ENCODE assay signal across 16 cellular contexts in the genomic region with DNA sequence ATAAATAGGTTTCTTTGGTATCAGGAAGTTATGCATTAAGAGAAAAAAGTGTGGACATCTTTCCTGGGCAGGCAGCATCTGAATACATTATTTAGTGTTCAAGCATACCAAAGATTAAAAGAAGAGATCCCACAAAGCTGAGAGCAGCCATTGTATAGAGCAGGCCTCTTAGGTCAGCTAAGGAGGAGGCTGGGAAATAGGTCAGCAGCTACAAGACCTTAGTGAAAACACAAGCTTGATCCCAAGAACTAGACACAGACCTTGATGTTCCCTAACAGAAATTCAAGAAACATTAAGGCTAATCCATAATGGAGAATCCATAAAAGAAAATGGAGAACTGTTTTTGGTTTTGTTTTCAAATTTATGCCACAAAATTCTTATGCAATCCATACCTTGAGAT.
"Had no signal": no experiment of that assay in that cellular context is flagged by ENCODE, and none has a peak within 500 bp of the region (broad histone marks: within the 10 kb centered on the region; RNA-seq: fewer than 3 reads in every experiment).

No MANE protein-coding gene starts in this region.

- H3K27me3 Mint-ChIP-seq: activated CD4-positive, alpha-beta T cell treated with anti-CD3 and anti-CD28 coated beads, Interleukin-2, amount 10 ng/mL, durations not matched to agents 7 days and 5 days; activated T-helper 17 cell treated with anti-CD3 and anti-CD28 coated beads, Interleukin-2, amount 50 U/mL, for 72 hours; progenitor cell of endocrine pancreas; stimulated activated naive CD8-positive, alpha-beta T cell treated with anti-CD3 and anti-CD28 coated beads, Interleukin-15, Interleukin-2, amounts not matched to agents 100 ng/mL and 50 ng/mL, for 24 hours had no signal

- H3K9me3 ChIP-seq: testis had no signal

- H3K4me1 ChIP-seq: testis had no signal

- H3K4me1 Mint-ChIP-seq: activated T-helper 17 cell treated with anti-CD3 and anti-CD28 coated beads, Interleukin-2, amount 50 U/mL, for 72 hours had no signal

- H3K27me3 ChIP-seq: testis had no signal

- H3K4me3 Mint-ChIP-seq: activated CD4-positive, alpha-beta T cell treated with anti-CD3 and anti-CD28 coated beads, Interleukin-2, amount 10 ng/mL, durations not matched to agents 7 days and 5 days; activated naive CD4-positive, alpha-beta T cell treated with anti-CD3 and anti-CD28 coated beads for 36 hours; activated T-helper 17 cell treated with anti-CD3 and anti-CD28 coated beads, Interleukin-2, amount 50 U/mL, for 72 hours; stimulated activated naive CD8-positive, alpha-beta T cell treated with anti-CD3 and anti-CD28 coated beads, Interleukin-15, Interleukin-2, amounts not matched to agents 100 ng/mL and 50 ng/mL, for 24 hours; WTC11 had no signal

- H3K4me3 ChIP-seq: coronary artery, testis had no signal

- H3K36me3 Mint-ChIP-seq: WTC11 had no signal

- ATAC-seq: activated T-helper 17 cell treated with anti-CD3 and anti-CD28 coated beads, Interleukin-2, amount 50 U/mL, for 72 hours; WTC11 had no signal

- DNase-seq: activated CD4-positive, alpha-beta T cell treated with anti-CD3 and anti-CD28 coated beads, Interleukin-2, amount 10 ng/mL, durations not matched to agents 7 days and 5 days; activated naive CD4-positive, alpha-beta T cell treated with anti-CD3 and anti-CD28 coated beads for 36 hours; activated T-cell treated with anti-CD3 and anti-CD28 coated beads for 4 hours; caudate nucleus; effector CD4-positive, alpha-beta T cell; kidney; nucleus accumbens; stimulated activated CD4-positive, alpha-beta T cell treated with anti-CD3 and anti-CD28 coated beads, Interleukin-4, amount 100 ng/mL, for 1 hour; stimulated activated CD8-positive, alpha-beta memory T cell treated with anti-CD3 and anti-CD28 coated beads, Interleukin-4, amount 100 ng/mL, for 48 hours; T-helper 1 cell; testis had no signal

- H3K27ac ChIP-seq: coronary artery, testis had no signal

- H3K27ac Mint-ChIP-seq: activated CD4-positive, alpha-beta T cell treated with anti-CD3 and anti-CD28 coated beads, Interleukin-2, amount 10 ng/mL, durations not matched to agents 7 days and 5 days; activated naive CD4-positive, alpha-beta T cell treated with anti-CD3 and anti-CD28 coated beads for 36 hours; activated T-helper 17 cell treated with anti-CD3 and anti-CD28 coated beads, Interleukin-2, amount 50 U/mL, for 72 hours; stimulated activated naive CD8-positive, alpha-beta T cell treated with anti-CD3 and anti-CD28 coated beads, Interleukin-15, Interleukin-2, amounts not matched to agents 100 ng/mL and 50 ng/mL, for 24 hours; WTC11 had no signal
